ENCODE assay signal across 8 cellular contexts in genomic region chr13:21079761-21080730, GRCh38. TPM values are rescaled to one million over a fixed set of nuclear protein-coding genes. Genes with fewer than 3 reads are reported as not detected.
A peak's percentile ranks its signal among the peaks of the same experiment; 100 is the strongest.
DNase-seq lines count a peak whose midpoint lies in the region; ATAC-seq and TF ChIP-seq lines count a peak whose summit lies in the region.

No MANE protein-coding gene starts in this region.

- no peaks in the 10 kb centered on the region for H3K79me2 ChIP-seq in SK-N-SH (ENCODE audit: insufficient read depth)

- POLR2A ChIA-PET in SK-N-SH (lab: Yijun Ruan, JAX), result no interaction called here

- peak in 1 of 2 experiments; percentile 59; a peak in 1 of 4 replicates for TF ChIP-seq EP300 in SK-N-SH (IDR thresholded peaks at IDR 0.05; ENCODE audit: borderline replicate concordance in 1 of 2, low read depth in 1 of 2, low read length in 1 of 2)

- peaks cover 16% of the 10 kb centered on the region for H3F3A ChIP-seq in SK-N-SH (replicated peaks; ENCODE audit: insufficient read depth)

- DNase-seq in HCEC 1CT (peak; percentile 74), SK-N-SH (no peak), glomerular visceral epithelial cell (ENCODE audit: extremely low spot score) (peak; percentile 86), iPS-NIHi11 (ENCODE audit: low spot score) (no peak), NCI-H2107 (lab: John Stamatoyannopoulos, UW) (no peak)
- no peak for DNase-seq in central memory CD4-positive, alpha-beta T cell

- no peak for TF ChIP-seq CTCF in SK-N-SH (IDR thresholded peaks at IDR 0.05)

- H2AFZ ChIP-seq in SK-N-SH (ENCODE audit: low read depth), result peak overlapping the region; percentile 64

- H3K4me1 ChIP-seq in SK-N-SH (ENCODE audit: control insufficient read depth in 1 of 2, insufficient read depth in 2 of 2, low read depth in 1 of 2, low read length in 1 of 2), result peaks cover 0 to 8% of the 10 kb centered on the region in 2 experiments; a peak in 3 of 4 replicates
- H3K4me1 ChIP-seq in skeletal muscle tissue (ENCODE audit: control insufficient read depth in 3 of 3, insufficient read depth in 3 of 3, low read length in 3 of 3), result peaks cover 0 to 7% (median 6%) of the 10 kb centered on the region in 3 donors

- no peak for ATAC-seq in HG03565 (IDR thresholded peaks at IDR 0.05; ENCODE audit: unreplicated experiment)

- no peak for TF ChIP-seq RAD21 in SK-N-SH (IDR thresholded peaks at IDR 0.05; ENCODE audit: low read length)

- peak overlapping the region; percentile 74 to 77; a peak in 3 of 4 replicates for H3K27ac ChIP-seq in SK-N-SH (ENCODE audit: low read depth in 2 of 2, low read length in 1 of 2)
- H3K27ac ChIP-seq in skeletal muscle tissue (ENCODE audit: low read depth, low read length), result peak overlapping the region; percentile 0

- H3K4me2 ChIP-seq in SK-N-SH, result peak overlapping the region; percentile 51

- H3K36me3 ChIP-seq in SK-N-SH (replicated peaks in 1 of 2; ENCODE audit: control insufficient read depth in 1 of 2, insufficient read depth in 2 of 2, low read length in 1 of 2) (no peaks in the 10 kb centered on the region), skeletal muscle tissue (ENCODE audit: control insufficient read depth in 3 of 3, insufficient read depth in 3 of 3, low read length in 3 of 3) (no peaks in the 10 kb centered on the region)

- H3K9me3 ChIP-seq in SK-N-SH, result no peaks in the 10 kb centered on the region
- H3K9me3 ChIP-seq in skeletal muscle tissue (ENCODE audit: control insufficient read depth in 3 of 3, low read length in 3 of 3), result no peaks in the 10 kb centered on the region

- H3K9ac ChIP-seq in SK-N-SH, result peak overlapping the region; percentile 66
- peak overlapping the region in 2 of 3 donors; percentile 1 to 47 for H3K9ac ChIP-seq in skeletal muscle tissue (ENCODE audit: low read depth in 1 of 3, low read length in 3 of 3)

- H3K27me3 ChIP-seq in SK-N-SH (ENCODE audit: insufficient read depth), result no peaks in the 10 kb centered on the region
- no peaks in the 10 kb centered on the region for H3K27me3 ChIP-seq in skeletal muscle tissue (ENCODE audit: control insufficient read depth in 3 of 3, insufficient read depth in 3 of 3, low read length in 3 of 3)

- CTCF ChIA-PET in SK-N-SH (lab: Yijun Ruan, JAX), result interaction anchor here (0.6 to 1.6 kb wide), 2 partner anchors 11 to 317 kb away, joined by 3 to 4 read pairs; no protein-coding TSS in a partner anchor

- 31% methylated on average over 16 of the region's 16 CpGs for WGBS in SK-N-SH (ENCODE audit: low lambda C conversion rate)

- H3K4me3 ChIP-seq in SK-N-SH (ENCODE audit: low read depth in 2 of 2, low read length in 1 of 2), result peak overlapping the region; percentile 27 to 33; a peak in 3 of 4 replicates
- peak overlapping the region; percentile 12 to 57 (median 37) for H3K4me3 ChIP-seq in skeletal muscle tissue (ENCODE audit: low read length in 3 of 3)

- no peaks in the 10 kb centered on the region for H3K9me2 ChIP-seq in SK-N-SH

- H4K20me1 ChIP-seq in SK-N-SH (ENCODE audit: insufficient read depth), result no peaks in the 10 kb centered on the region

TF ChIP-seq in SK-N-SH, 30 proteins besides CTCF, POLR2A, EP300 and RAD21 (continues in another document):
- TF ChIP-seq NRF1 (IDR thresholded peaks at IDR 0.05; ENCODE audit: low read depth, low read length) (no peak), USF1 (IDR thresholded peaks at IDR 0.05; ENCODE audit: borderline replicate concordance, low read depth) (no peak), GABPA (IDR thresholded peaks at IDR 0.05; ENCODE audit: low read depth) (no peak), SIN3A (IDR thresholded peaks at IDR 0.05; ENCODE audit: borderline replicate concordance, low read depth, low read length) (0 out of 2 replicates have a peak, but pooled peaks have one; percentile 28), POLR2AphosphoS5 (IDR thresholded peaks at IDR 0.05; ENCODE audit: low read depth, low read length) (no peak; the same call in 1 of the 2 replicates), REST (IDR thresholded peaks at IDR 0.05; ENCODE audit: low read depth, low read length) (no peak), FOSL2 (IDR thresholded peaks at IDR 0.05; ENCODE audit: borderline replicate concordance, low read depth) (no peak; the same call in 1 of the 2 replicates), RXRA (IDR thresholded peaks at IDR 0.05; ENCODE audit: borderline replicate concordance, low read depth) (no peak), JUND (IDR thresholded peaks at IDR 0.05) (no peak), FOXJ3 (CRISPR knock-in tag; IDR thresholded peaks at IDR 0.05) (no peak), ELF1 (IDR thresholded peaks at IDR 0.05) (no peak), YY1 (IDR thresholded peaks at IDR 0.05; ENCODE audit: low read depth) (no peak), MEF2A (IDR thresholded peaks at IDR 0.05; ENCODE audit: borderline replicate concordance, low read depth) (no peak), TCF12 (IDR thresholded peaks at IDR 0.05) (peak; percentile 54; the same call in 1 of the 2 replicates), PBX3 (IDR thresholded peaks at IDR 0.05) (peak; percentile 41; the same call in 1 of the 2 replicates), GATA2 (CRISPR knock-in tag; IDR thresholded peaks at IDR 0.05) (no peak), TEAD4 (IDR thresholded peaks at IDR 0.05; ENCODE audit: borderline replicate concordance, insufficient read depth) (peak; percentile 60), NFIC (IDR thresholded peaks at IDR 0.05; ENCODE audit: borderline replicate concordance) (0 out of 2 replicates have a peak, but pooled peaks have one; percentile 16), TAF1 (IDR thresholded peaks at IDR 0.05; ENCODE audit: borderline replicate concordance, low read depth, low read length) (no peak), FOXM1 (IDR thresholded peaks at IDR 0.05; ENCODE audit: low read depth) (no peak), ZBTB33 (IDR thresholded peaks at IDR 0.05; ENCODE audit: borderline replicate concordance, low read depth) (no peak)

RNA-seq across cellular contexts. Expression of gene LATS2, which starts 18.7 kb away (rescaled TPM):
- 19.6 and 19.7 TPM in 2 replicates for polyA plus RNA-seq in SK-N-SH (2012; rRNA removed)
- 23.5 and 24.6 TPM in 2 replicates for polyA plus RNA-seq in SK-N-SH (2012; cell fraction: cytosol; rRNA removed)
- 39.0 and 45.8 TPM in 2 replicates for polyA plus RNA-seq in SK-N-SH (2012; cell fraction: nucleus; rRNA removed)
- total RNA-seq in skeletal muscle tissue, result 8.9 TPM

RNA-seq across cellular contexts. Expression of gene SAP18, which starts 59.9 kb away (rescaled TPM):
- 36.6 and 36.8 TPM in 2 replicates for polyA plus RNA-seq in SK-N-SH (2012; rRNA removed)
- polyA plus RNA-seq in SK-N-SH (2012; cell fraction: cytosol; rRNA removed), result 45.4 and 74.2 TPM in 2 replicates
- polyA plus RNA-seq in SK-N-SH (2012; cell fraction: nucleus; rRNA removed), result 12.0 and 20.4 TPM in 2 replicates
- total RNA-seq in skeletal muscle tissue, result 43.8 TPM

Comparison
In these comparisons a context has a peak if more than half of its experiments do, and no peak if none do; other contexts are left out.
1. DNase-seq: peak in HCEC 1CT (single experiment) and glomerular visceral epithelial cell (single experiment); none in SK-N-SH (single experiment), iPS-NIHi11 (single experiment), central memory CD4-positive, alpha-beta T cell (single experiment) and NCI-H2107 (single experiment).